11 cellular contexts compared by ENCODE assay signal in the genomic region with DNA sequence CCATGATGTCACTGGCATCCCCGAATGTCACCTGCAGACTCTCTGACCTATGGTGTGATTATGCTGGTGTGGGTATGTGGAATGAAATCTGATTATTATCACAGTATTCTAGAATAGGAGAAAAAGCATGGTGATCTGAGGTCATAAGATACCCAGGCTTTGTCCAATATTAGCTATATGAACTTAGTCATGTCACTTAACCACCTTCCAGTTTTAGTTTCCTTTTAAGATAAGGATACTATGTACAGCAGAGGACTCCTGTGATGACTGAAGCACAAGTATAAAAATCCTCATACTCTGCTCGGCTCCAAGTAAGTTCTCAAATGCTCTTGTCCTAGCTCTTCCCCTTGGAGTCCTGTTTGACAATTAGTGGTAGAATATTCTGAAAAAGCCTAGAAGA. TPM values are rescaled to one million over a fixed set of nuclear protein-coding genes. Genes with fewer than 3 reads are reported as not detected.
DNase-seq lines count a peak whose midpoint lies in the region; ATAC-seq and TF ChIP-seq lines count a peak whose summit lies in the region.
"Had no signal": no experiment of that assay in that cellular context is flagged by ENCODE, and none has a peak within 500 bp of the region (broad histone marks: within the 10 kb centered on the region; RNA-seq: fewer than 3 reads in every experiment).

No MANE protein-coding gene starts in this region.

- no peaks in the 10 kb centered on the region for H3K36me3 Mint-ChIP-seq in glutamatergic neuron (ENCODE audit: unreplicated experiment)

- no peak overlapping the region for H2AK5ac ChIP-seq in mesenchymal stem cell (ENCODE audit: low read length, severe bottlenecking)

- WGBS in mesenchymal stem cell = 100% methylated on average over 1 of the region's 2 CpGs

- H3K36me3 ChIP-seq in mesenchymal stem cell (ENCODE audit: control insufficient read depth in 1 of 2, insufficient read depth in 2 of 2, low read depth in 1 of 2, low read length in 2 of 2) = peaks cover 0 to 28% of the 10 kb centered on the region in 2 experiments

- no peak overlapping the region for H2BK15ac ChIP-seq in mesenchymal stem cell (ENCODE audit: low read depth, poor library complexity, severe bottlenecking)

- H3K4ac ChIP-seq in mesenchymal stem cell (ENCODE audit: low read depth in 1 of 2, low read length in 2 of 2) = no peak overlapping the region

- H3K4me1 Mint-ChIP-seq in glutamatergic neuron (ENCODE audit: low read depth, unreplicated experiment) = peaks cover 20% of the 10 kb centered on the region

- no peak overlapping the region for H3K9ac ChIP-seq in mesenchymal stem cell (ENCODE audit: low read length)

- no peak overlapping the region for H3K4me2 ChIP-seq in mesenchymal stem cell (ENCODE audit: low read length, poor library complexity, severe bottlenecking)

- ATAC-seq in GM18861 (IDR thresholded peaks at IDR 0.05; ENCODE audit: unreplicated experiment) = peak; percentile 39
- ATAC-seq in GM21423 (IDR thresholded peaks at IDR 0.05; ENCODE audit: unreplicated experiment) = peak; percentile 36
- peak; percentile 39 for ATAC-seq in HG03159 (IDR thresholded peaks at IDR 0.05; ENCODE audit: unreplicated experiment)

- no peak overlapping the region for H3K27ac ChIP-seq in mesenchymal stem cell (ENCODE audit: low read length, poor library complexity, severe bottlenecking)

- no peak overlapping the region for H2BK5ac ChIP-seq in mesenchymal stem cell (ENCODE audit: low read depth, low read length, poor library complexity, severe bottlenecking)

- no peaks in the 10 kb centered on the region for H3K27me3 ChIP-seq in mesenchymal stem cell (ENCODE audit: control insufficient read depth in 1 of 2, insufficient read depth in 1 of 2, low read length in 2 of 2)

- H2AFZ ChIP-seq in mesenchymal stem cell (ENCODE audit: low read depth, low read length) = no peak overlapping the region

- peaks cover 6% of the 10 kb centered on the region for H3K27me3 Mint-ChIP-seq in glutamatergic neuron (ENCODE audit: unreplicated experiment)

- H3K79me1 ChIP-seq in mesenchymal stem cell (replicated peaks; ENCODE audit: low read length, poor library complexity, severe bottlenecking) = peaks cover 28% of the 10 kb centered on the region

- no peaks in the 10 kb centered on the region for H3K9me3 ChIP-seq in mesenchymal stem cell (ENCODE audit: control insufficient read depth, low read length)

- no peak for DNase-seq in glutamatergic neuron
- DNase-seq in NCI-H524 treated with DMSO at 0.1 percent for 48 hours (lab: John Stamatoyannopoulos, UW) = no peak
- no peak for DNase-seq in NCI-H1417 (lab: John Stamatoyannopoulos, UW)
- no peak for DNase-seq in mesenchymal stem cell
- DNase-seq: activated CD8-positive, alpha-beta memory T cell treated with anti-CD3 and anti-CD28 coated beads for 24 hours; COR-L47; cortex of kidney; substantia nigra had no signal

- H2BK120ac ChIP-seq in mesenchymal stem cell (ENCODE audit: low read depth, low read length) = no peak overlapping the region

- H4K8ac ChIP-seq in mesenchymal stem cell (ENCODE audit: low read length) = no peak overlapping the region

- peaks cover 5% of the 10 kb centered on the region for H3K4me1 ChIP-seq in mesenchymal stem cell (ENCODE audit: control insufficient read depth, insufficient read depth, low read depth, low read length)

- no peak for TF ChIP-seq CTCF in glutamatergic neuron (IDR thresholded peaks at IDR 0.05; ENCODE audit: partially characterized antibody, unreplicated experiment)

- no peak overlapping the region for H2BK12ac ChIP-seq in mesenchymal stem cell (ENCODE audit: low read length in 2 of 2)

- H3K9me3 Mint-ChIP-seq in glutamatergic neuron (ENCODE audit: unreplicated experiment) = peaks cover 5% of the 10 kb centered on the region

- H3K14ac ChIP-seq in mesenchymal stem cell (ENCODE audit: low read length in 2 of 2) = no peak overlapping the region

- H3K23ac ChIP-seq in mesenchymal stem cell (ENCODE audit: low read length in 2 of 2) = no peak overlapping the region

- H3K4me3 Mint-ChIP-seq in glutamatergic neuron (ENCODE audit: unreplicated experiment) = peak overlapping the region; percentile 59

- no peak overlapping the region for H4K91ac ChIP-seq in mesenchymal stem cell (ENCODE audit: low read length)

- no peak overlapping the region for H3K27ac Mint-ChIP-seq in glutamatergic neuron (ENCODE audit: unreplicated experiment)

- H3K4me3 ChIP-seq in mesenchymal stem cell (ENCODE audit: insufficient read depth in 1 of 2, low read depth in 1 of 2, low read length in 2 of 2) = no peak overlapping the region

- no peak overlapping the region for H3K18ac ChIP-seq in mesenchymal stem cell (ENCODE audit: low read depth in 1 of 2, low read length in 2 of 2)

RNA-seq across cellular contexts. Expression of a gene that starts 2.8 kb away (rescaled TPM):
- total RNA-seq in glutamatergic neuron (ENCODE audit: unreplicated experiment) = 145 TPM
- 145 TPM for polyA plus RNA-seq in mesenchymal stem cell (2013, experiment 1 of 2)
- polyA plus RNA-seq in mesenchymal stem cell (2013, experiment 2 of 2) = 145 TPM
